In the genomic region with DNA sequence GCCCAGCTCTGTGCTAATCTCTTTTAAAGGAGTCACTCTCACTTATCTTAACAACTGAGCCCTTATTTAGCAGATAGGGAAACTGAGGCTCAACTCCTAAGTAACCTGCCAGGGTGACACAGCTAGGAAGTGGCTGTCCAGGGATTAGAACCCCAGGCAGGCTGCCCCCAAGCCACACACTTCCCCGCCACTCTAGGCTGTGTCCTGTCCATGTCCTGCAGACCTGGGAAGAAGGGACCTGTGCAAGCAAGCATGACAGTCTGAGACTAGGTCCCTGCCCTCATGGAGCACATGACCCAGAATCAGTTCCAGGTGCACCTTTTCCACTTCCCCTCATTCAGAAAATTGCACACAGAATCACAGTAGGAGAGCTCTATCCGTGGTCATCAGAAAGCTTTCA, we compare ENCODE assay signal across 1 cellular context.
TF ChIP-seq lines count a peak whose summit lies in the region.

No MANE protein-coding gene starts in this region.

TF ChIP-seq in HEK293T, 16 proteins besides CTCF, POLR2A, EP300 and RAD21:
- no peak for TF ChIP-seq FOXA1 (IDR thresholded peaks at IDR 0.05)
- TF ChIP-seq TARDBP (IDR thresholded peaks at IDR 0.05), result no peak
- TF ChIP-seq SUZ12 (IDR thresholded peaks at IDR 0.05), result no peak
- TF ChIP-seq LEF1 (IDR thresholded peaks at IDR 0.05; ENCODE audit: borderline replicate concordance), result no peak
- no peak for TF ChIP-seq ZNF384 (IDR thresholded peaks at IDR 0.05)
- no peak for TF ChIP-seq NFRKB (IDR thresholded peaks at IDR 0.05)
- TF ChIP-seq PKNOX1 (IDR thresholded peaks at IDR 0.05), result no peak
- no peak for TF ChIP-seq FOXK2 (IDR thresholded peaks at IDR 0.05)
- TF ChIP-seq L3MBTL2 (conservative IDR thresholded peaks at IDR 0.05), result no peak
